In genomic region chr1:228777211-228777610, GRCh38 we compare ENCODE assay signal across 29 cellular contexts. TPM values are rescaled to one million over a fixed set of nuclear protein-coding genes. Genes with fewer than 3 reads are reported as not detected.
DNase-seq lines count a peak whose midpoint lies in the region; ATAC-seq and TF ChIP-seq lines count a peak whose summit lies in the region.
"Had no signal": no experiment of that assay in that cellular context is flagged by ENCODE, and none has a peak within 500 bp of the region (broad histone marks: within the 10 kb centered on the region; RNA-seq: fewer than 3 reads in every experiment).

No MANE protein-coding gene starts in this region.

- H2BK12ac ChIP-seq in trophoblast cell (ENCODE audit: low read length): no peak overlapping the region

- H3K18ac ChIP-seq in trophoblast cell (ENCODE audit: low read length): no peak overlapping the region

- H2AFZ ChIP-seq in trophoblast cell (ENCODE audit: insufficient read depth, low read length, poor library complexity): no peak overlapping the region

- H2AK5ac ChIP-seq in trophoblast cell (ENCODE audit: low read length): no peak overlapping the region

- no peak overlapping the region for H3K9ac ChIP-seq in trophoblast cell (ENCODE audit: low read length)
- H3K9ac ChIP-seq: BLaER1; BLaER1 treated with 17β-estradiol and CSF1 and Interleukin-3, amounts not matched to agents 10 nM and 100 nM had no signal

- H3K4ac ChIP-seq in trophoblast cell (ENCODE audit: low read depth, low read length): no peak overlapping the region

- H3K79me1 ChIP-seq in trophoblast cell (ENCODE audit: low read length): no peaks in the 10 kb centered on the region

- H3K14ac ChIP-seq in trophoblast cell (ENCODE audit: low read length): no peak overlapping the region

- no peaks in the 10 kb centered on the region for H3K36me3 ChIP-seq in trophoblast cell (ENCODE audit: control insufficient read depth in 1 of 2, insufficient read depth in 2 of 2, low read length in 2 of 2)
- H3K36me3 ChIP-seq: BE2C; BLaER1; BLaER1 treated with 17β-estradiol and CSF1 and Interleukin-3, amounts not matched to agents 10 nM and 100 nM had no signal

- no peak overlapping the region for H2BK5ac ChIP-seq in trophoblast cell (ENCODE audit: low read depth, low read length, poor library complexity)

- H3K4me2 ChIP-seq in trophoblast cell (ENCODE audit: low read length): no peak overlapping the region
- H3K4me2 ChIP-seq: A549, BLaER1 had no signal

- H3K23ac ChIP-seq in trophoblast cell (ENCODE audit: low read length): no peak overlapping the region

- DNase-seq in foreskin keratinocyte (peak in 1 of 2 donors; percentile 50), trophoblast cell (peak; percentile 87 to 95), GDM1 (lab: John Stamatoyannopoulos, UW) (no peak)
- DNase-seq: 8988T; ACHN; BE2C; C1 segment of cervical spinal cord; Caco-2; Calu3; CD4-positive, alpha-beta memory T cell; CD4-positive, alpha-beta T cell; CD4-positive, CD25-positive, alpha-beta regulatory T cell; CD8-positive, alpha-beta memory T cell; CD8-positive, alpha-beta T cell; COR-L47; DMS 273 treated with DMSO at 0.1 percent for 48 hours; DMS153; DMS53; DMS79; DMS79 treated with DMSO at 0.1 percent for 48 hours; DND-41; EL had no signal

- H4K8ac ChIP-seq in trophoblast cell (ENCODE audit: low read depth, low read length): no peak overlapping the region

- no peak overlapping the region for H4K91ac ChIP-seq in trophoblast cell (ENCODE audit: low read depth, low read length)

- TF ChIP-seq CTCF in foreskin keratinocyte (conservative IDR thresholded peaks at IDR 0.05): no peak

- ATAC-seq in foreskin keratinocyte: peak; percentile 12
- ATAC-seq in GM18870 (IDR thresholded peaks at IDR 0.05; ENCODE audit: unreplicated experiment): no peak
- ATAC-seq: A549; CD8-positive, alpha-beta T cell had no signal

- H3K79me2 ChIP-seq in trophoblast cell (ENCODE audit: control insufficient read depth, insufficient read depth, low read length, poor library complexity): no peaks in the 10 kb centered on the region

- H3K4me1 ChIP-seq in foreskin keratinocyte: peaks cover 7% of the 10 kb centered on the region
- H3K4me1 ChIP-seq in trophoblast cell (ENCODE audit: control insufficient read depth in 1 of 2, insufficient read depth in 2 of 2, low read length in 2 of 2): peaks cover 0 to 5% of the 10 kb centered on the region in 2 experiments

- H3K27me3 ChIP-seq in foreskin keratinocyte (peaks cover 17% of the 10 kb centered on the region), trophoblast cell (ENCODE audit: insufficient read depth, low read length) (no peaks in the 10 kb centered on the region)
- H3K27me3 ChIP-seq: BE2C; BLaER1; BLaER1 treated with 17β-estradiol and CSF1 and Interleukin-3, amounts not matched to agents 10 nM and 100 nM had no signal

- WGBS in trophoblast cell (ENCODE audit: extremely low coverage, insufficient coverage, insufficient read length): no CpG with 5 or more reads among the region's 4 CpGs

- no peak overlapping the region for H2BK120ac ChIP-seq in trophoblast cell (ENCODE audit: insufficient read depth, low read length, poor library complexity)

- no peak overlapping the region for H4K12ac ChIP-seq in trophoblast cell (ENCODE audit: low read depth, low read length)

- peaks cover 2% of the 10 kb centered on the region for H3K9me3 ChIP-seq in trophoblast cell (ENCODE audit: insufficient read depth, low read depth, low read length)
- H3K9me3 ChIP-seq: A549, BE2C, Caco-2 had no signal

- H3K27ac ChIP-seq in foreskin keratinocyte (no peak overlapping the region), trophoblast cell (ENCODE audit: low read depth, low read length) (no peak overlapping the region)
- H3K27ac ChIP-seq: 22Rv1; A549; BLaER1; BLaER1 treated with 17β-estradiol and CSF1 and Interleukin-3, amounts not matched to agents 10 nM and 100 nM; C4-2B had no signal

- no peak overlapping the region for H3K4me3 ChIP-seq in trophoblast cell (ENCODE audit: low read depth, low read length)
- H3K4me3 ChIP-seq: A549; BLaER1; BLaER1 treated with 17β-estradiol and CSF1 and Interleukin-3, amounts not matched to agents 10 nM and 100 nM had no signal

RNA-seq across cellular contexts. Expression of gene RHOU, which starts 41.9 kb away (rescaled TPM):
- 0.46 and 1.1 TPM in 2 replicates for total RNA-seq in foreskin keratinocyte
- 0.27 and 0.46 TPM in 2 replicates for polyA plus RNA-seq in foreskin keratinocyte
- polyA plus RNA-seq in trophoblast cell (2013): 150 and 156 TPM in 2 replicates
- total RNA-seq: B cell had no signal
